20 cellular contexts compared by ENCODE assay signal in the genomic region with DNA sequence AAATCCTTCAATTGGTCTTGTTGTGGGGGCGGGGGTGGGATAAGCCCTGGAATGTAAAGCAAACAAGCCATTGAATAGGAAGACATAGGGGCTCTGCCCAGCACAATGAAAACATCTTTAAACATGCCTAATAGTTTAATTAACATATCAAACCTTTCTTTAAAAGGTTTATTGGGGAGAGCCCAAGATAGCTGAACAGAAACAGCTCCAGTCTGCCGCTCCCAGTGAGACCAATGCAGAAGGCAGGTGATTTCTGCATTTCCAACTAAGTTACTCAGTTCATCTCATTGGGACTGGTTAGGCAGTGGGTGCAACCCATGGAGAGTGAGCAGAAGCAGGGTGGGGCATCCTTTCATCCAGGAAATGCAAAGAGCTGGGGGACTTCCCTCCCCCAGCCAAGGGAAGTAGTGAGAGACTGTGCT.
A peak's percentile ranks its signal among the peaks of the same experiment; 100 is the strongest.
DNase-seq lines count a peak whose midpoint lies in the region; TF ChIP-seq lines count a peak whose summit lies in the region.
"Had no signal": no experiment of that assay in that cellular context is flagged by ENCODE, and none has a peak within 500 bp of the region (broad histone marks: within the 10 kb centered on the region; RNA-seq: fewer than 3 reads in every experiment).

No MANE protein-coding gene starts in this region.

- no peak overlapping the region for H3K4me2 ChIP-seq in osteoblast (ENCODE audit: insufficient read depth, low read length)
- H3K4me2 ChIP-seq: BLaER1 had no signal

- H3K27me3 ChIP-seq in H7 (ENCODE audit: control insufficient read depth, insufficient read depth, low read length) (no peaks in the 10 kb centered on the region), HUES64 (ENCODE audit: insufficient read depth, low read length) (no peaks in the 10 kb centered on the region), osteoblast (ENCODE audit: insufficient read depth, low read length) (no peaks in the 10 kb centered on the region)
- H3K27me3 ChIP-seq: BLaER1, MG63 had no signal

- no peaks in the 10 kb centered on the region for H3K9me3 ChIP-seq in HUES64 (ENCODE audit: insufficient read depth, low read depth, low read length)
- H3K9me3 ChIP-seq in osteoblast (ENCODE audit: low read depth, low read length): no peaks in the 10 kb centered on the region
- H3K9me3 ChIP-seq: BLaER1, MG63 had no signal

- no peak for TF ChIP-seq CTCF in osteoblast (IDR thresholded peaks at IDR 0.05; ENCODE audit: extremely low read depth, low read depth, low read length)

- H3K79me2 ChIP-seq in osteoblast (ENCODE audit: insufficient read depth, low read length): no peaks in the 10 kb centered on the region

- H3K9ac ChIP-seq in HUES64 (ENCODE audit: low read depth, low read length): 0 out of 2 replicates have a peak overlapping the region, but pooled peaks have one; percentile 12
- H3K9ac ChIP-seq: BLaER1 had no signal

- DNase-seq in H7: peak; percentile 17
- DNase-seq in iPS DF 19.7 (ENCODE audit: low read depth, low spot score): peak; percentile 40
- peak; percentile 24 for DNase-seq in iPS-NIHi11 (ENCODE audit: low spot score)
- DNase-seq in DMS153 (lab: John Stamatoyannopoulos, UW): no peak
- DNase-seq in activated gamma-delta T cell treated with Interleukin-2 at 50 U/mL for 16 hours: no peak
- no peak for DNase-seq in ureter (ENCODE audit: low spot score)
- DNase-seq in osteoblast (ENCODE audit: insufficient read length, low spot score, missing footprints): no peak
- DNase-seq: CD4-positive, CD25-positive, alpha-beta regulatory T cell; DMS53; GOT3; IMR-90; KG1; MG63; NCI-H1105 treated with DMSO at 0.1 percent for 48 hours; NCI-H2029; NCI-H526 treated with DMSO at 0.1 percent for 48 hours; SHP77 had no signal

- H4K20me1 ChIP-seq in osteoblast (ENCODE audit: insufficient read depth, low read length): no peaks in the 10 kb centered on the region
- H4K20me1 ChIP-seq: BLaER1 had no signal

- H2AFZ ChIP-seq in osteoblast (ENCODE audit: low read length): no peak overlapping the region

- H3K27ac ChIP-seq in HUES64 (ENCODE audit: low read depth, low read length) (peak overlapping the region; percentile 79; the same call in 1 of the 2 replicates), osteoblast (ENCODE audit: low read depth, low read length) (no peak overlapping the region)
- H3K27ac ChIP-seq: BLaER1, RWPE1 had no signal

- 0% methylated on average over 1 of the region's 2 CpGs for WGBS in HUES64

- H3K4me3 ChIP-seq in H7 (ENCODE audit: insufficient read depth, low read depth, low read length) (no peak overlapping the region), HUES64 (ENCODE audit: low read length) (no peak overlapping the region), osteoblast (ENCODE audit: insufficient read depth, low read length) (no peak overlapping the region)
- H3K4me3 ChIP-seq: BLaER1, MG63 had no signal

- H3K4me1 ChIP-seq in HUES64 (ENCODE audit: insufficient read depth, low read length) (peaks cover 30% of the 10 kb centered on the region), osteoblast (ENCODE audit: insufficient read depth, low read length) (no peaks in the 10 kb centered on the region)
- H3K4me1 ChIP-seq: BLaER1 had no signal

- no peaks in the 10 kb centered on the region for H3K36me3 ChIP-seq in H7 (replicated peaks; ENCODE audit: control insufficient read depth, insufficient read depth, low read length)
- H3K36me3 ChIP-seq in HUES64 (ENCODE audit: insufficient read depth, low read length): no peaks in the 10 kb centered on the region
- no peaks in the 10 kb centered on the region for H3K36me3 ChIP-seq in osteoblast (ENCODE audit: insufficient read depth, low read length)
- H3K36me3 ChIP-seq: BLaER1, MG63 had no signal

Comparison
In these comparisons a context has a peak if more than half of its experiments do, and no peak if none do; other contexts are left out.
1. DNase-seq: peak in H7 (single experiment), iPS DF 19.7 (single experiment) and iPS-NIHi11 (single experiment); none in DMS153 (single experiment), activated gamma-delta T cell treated with Interleukin-2 at 50 U/mL for 16 hours (single experiment), ureter (single experiment) and osteoblast (single experiment).